In genomic region chr6:7589949-7590917, GRCh38 we compare ENCODE assay signal across 8 cellular contexts. TPM values are rescaled to one million over a fixed set of nuclear protein-coding genes. Genes with fewer than 3 reads are reported as not detected.
A peak's percentile ranks its signal among the peaks of the same experiment; 100 is the strongest.
DNase-seq lines count a peak whose midpoint lies in the region; ATAC-seq and TF ChIP-seq lines count a peak whose summit lies in the region.

Gene SNRNP48, plus strand, starts transcription at chr6:7590198. Its CDS starts 60 bp downstream, at chr6:7590258.

- H3K27ac Mint-ChIP-seq in activated naive CD8-positive, alpha-beta T cell: peak within 1 kb of the TSS; percentile 92

- CTCF ChIA-PET in GM10248 (lab: Yijun Ruan, JAX): interaction anchor here (0.7 to 1.4 kb wide), 7 partner anchors 11 to 315 kb away, joined by 3 to 5 read pairs (median 3); no protein-coding TSS in a partner anchor

- H3K9me3 ChIP-seq in ovary (no peaks in the 10 kb centered on the region), thyroid gland (no peaks in the 10 kb centered on the region)

- peak within 1 kb of the TSS; percentile 99 for H3K4me3 Mint-ChIP-seq in activated naive CD8-positive, alpha-beta T cell

- no peak for TF ChIP-seq EP300 in ovary (IDR thresholded peaks at IDR 0.05)

- no peaks in the 10 kb centered on the region for H3K27me3 Mint-ChIP-seq in activated naive CD8-positive, alpha-beta T cell

- H3K9me3 Mint-ChIP-seq in activated naive CD8-positive, alpha-beta T cell (ENCODE audit: low read depth): no peaks in the 10 kb centered on the region

- H3K4me1 ChIP-seq in ovary (ENCODE audit: insufficient read depth) (peaks cover 7% of the 10 kb centered on the region), thyroid gland (peaks cover 0 to 20% of the 10 kb centered on the region in 2 donors)

- intact Hi-C loops in Right ventricle myocardium inferior (cut with DNase I) (loop anchor here (10.0 kb wide), 1 partner anchor 165 kb away; no protein-coding TSS in a partner anchor), ovary (cut with DNase I) (loop anchor here in 2 of 4 donors (5.0 kb wide), 2 partner anchors 178 to 203 kb away; partner anchors contain the start of genes CAGE1 (in 1 of the 2) and RIOK1 (in 1 of the 2)), thyroid gland (cut with DNase I) (loop anchor here (10.0 kb wide), 1 partner anchor 165 kb away; no protein-coding TSS in a partner anchor)

- no peaks in the 10 kb centered on the region for H3K36me3 ChIP-seq in ovary
- H3K36me3 ChIP-seq in thyroid gland: peaks cover 3 to 8% of the 10 kb centered on the region in 2 donors

- POLR2A ChIA-PET in GM10248 (lab: Yijun Ruan, JAX): interaction anchor here (0.6 kb wide), 1 partner anchor 512 kb away, joined by 3 read pairs; the partner anchor contains the start of gene EEF1E1

- TF ChIP-seq CTCF in GM10248 (IDR thresholded peaks at IDR 0.05; ENCODE audit: control extremely low read depth, extremely low read depth, low read depth, missing control alignments): no peak
- TF ChIP-seq CTCF in ovary (IDR thresholded peaks at IDR 0.05): no peak
- no peak for TF ChIP-seq CTCF in thyroid gland (IDR thresholded peaks at IDR 0.05)

- peak; percentile 94 for DNase-seq in GM10248 (ENCODE audit: extremely low spot score)
- peak; percentile 93 for DNase-seq in NCI-H1105 (lab: John Stamatoyannopoulos, UW)
- DNase-seq in SKM-1 treated with dmso at 0.1 percent for 144 hours (lab: John Stamatoyannopoulos, UW; ENCODE audit: unreplicated experiment): peak; percentile 90
- DNase-seq in Right ventricle myocardium inferior (ENCODE audit: missing footprints): peak; percentile 97
- peak; percentile 94 to 97 (median 95) for DNase-seq in ovary
- DNase-seq in thyroid gland: peak; percentile 97 to 98

- ATAC-seq in HG02623 (IDR thresholded peaks at IDR 0.05; ENCODE audit: unreplicated experiment): peak; percentile 98
- ATAC-seq in Right ventricle myocardium inferior: peak; percentile 99

- H3K4me3 ChIP-seq in ovary: peak within 1 kb of the TSS; percentile 87
- peak within 1 kb of the TSS; percentile 56 to 93 (median 89) for H3K4me3 ChIP-seq in thyroid gland (replicated peaks in 1 of 3)

- TF ChIP-seq POLR2A in ovary (IDR thresholded peaks at IDR 0.05): peak; percentile 40
- peak in 1 of 2 donors; percentile 86 for TF ChIP-seq POLR2A in thyroid gland (IDR thresholded peaks at IDR 0.05)

- peaks cover 41% of the 10 kb centered on the region for H3K4me1 Mint-ChIP-seq in activated naive CD8-positive, alpha-beta T cell (ENCODE audit: low read depth)

- H3K27ac ChIP-seq in ovary (peak within 1 kb of the TSS in 1 of 2 donors; percentile 81), thyroid gland (peak within 1 kb of the TSS in 2 of 3 donors; percentile 50 to 58)

- H3K36me3 Mint-ChIP-seq in activated naive CD8-positive, alpha-beta T cell: no peaks in the 10 kb centered on the region

- H3K27me3 ChIP-seq in ovary (no peaks in the 10 kb centered on the region), thyroid gland (no peaks in the 10 kb centered on the region)

- 0 to 1% (median 1%) methylated on average over 58 to 72 of the region's 72 CpGs for WGBS in ovary, 3 donors
- 0 to 1% methylated on average over 44 to 59 of the region's 72 CpGs for WGBS in thyroid gland, 2 donors

RNA-seq across cellular contexts. Expression of gene SNRNP48, which starts in this region (rescaled TPM):
- total RNA-seq in Right ventricle myocardium inferior (16.2 TPM), ovary (10 to 100 TPM in 6 of 7 donors, 1 to 10 TPM in 1; 8.6 to 19.6 (median 12.3) TPM), thyroid gland (10 to 100 TPM; 11.2 to 28.8 (median 20.1) TPM)
- polyA plus RNA-seq in ovary: 10 to 100 TPM in 1 of 2 donors, 1 to 10 TPM in 1; 9.8 to 11.7 TPM
